Comparison of ENCODE assay signal across 1 cellular context in the genomic region with DNA sequence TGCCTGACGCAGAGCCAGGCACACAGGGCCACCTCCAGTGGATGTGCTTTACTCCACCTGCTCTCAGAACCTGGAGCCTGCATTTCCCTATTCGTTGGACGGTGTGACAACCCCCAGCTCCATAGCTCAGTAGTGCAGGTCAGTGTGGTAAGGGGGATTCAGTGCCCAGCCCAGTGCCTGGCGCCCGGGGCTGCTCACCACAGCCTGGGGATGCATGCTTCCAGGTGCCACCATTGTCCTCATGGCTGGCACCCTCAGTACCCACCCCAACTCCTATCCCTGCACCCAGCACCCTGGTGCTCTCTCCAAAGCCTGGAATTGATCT.
TF ChIP-seq lines count a peak whose summit lies in the region.

No MANE protein-coding gene starts in this region.

TF ChIP-seq in IMR-90, 13 proteins besides CTCF, POLR2A, EP300 and RAD21 (continued from another document):
- TF ChIP-seq, protein P1, sequence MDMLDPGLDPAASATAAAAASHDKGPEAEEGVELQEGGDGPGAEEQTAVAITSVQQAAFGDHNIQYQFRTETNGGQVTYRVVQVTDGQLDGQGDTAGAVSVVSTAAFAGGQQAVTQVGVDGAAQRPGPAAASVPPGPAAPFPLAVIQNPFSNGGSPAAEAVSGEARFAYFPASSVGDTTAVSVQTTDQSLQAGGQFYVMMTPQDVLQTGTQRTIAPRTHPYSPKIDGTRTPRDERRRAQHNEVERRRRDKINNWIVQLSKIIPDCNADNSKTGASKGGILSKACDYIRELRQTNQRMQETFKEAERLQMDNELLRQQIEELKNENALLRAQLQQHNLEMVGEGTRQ (IDR thresholded peaks at IDR 0.05; ENCODE audit: low read depth, low read length) = no peak
- TF ChIP-seq SMC3 (IDR thresholded peaks at IDR 0.05; ENCODE audit: low read depth, low read length) = no peak
- TF ChIP-seq, protein P2, sequence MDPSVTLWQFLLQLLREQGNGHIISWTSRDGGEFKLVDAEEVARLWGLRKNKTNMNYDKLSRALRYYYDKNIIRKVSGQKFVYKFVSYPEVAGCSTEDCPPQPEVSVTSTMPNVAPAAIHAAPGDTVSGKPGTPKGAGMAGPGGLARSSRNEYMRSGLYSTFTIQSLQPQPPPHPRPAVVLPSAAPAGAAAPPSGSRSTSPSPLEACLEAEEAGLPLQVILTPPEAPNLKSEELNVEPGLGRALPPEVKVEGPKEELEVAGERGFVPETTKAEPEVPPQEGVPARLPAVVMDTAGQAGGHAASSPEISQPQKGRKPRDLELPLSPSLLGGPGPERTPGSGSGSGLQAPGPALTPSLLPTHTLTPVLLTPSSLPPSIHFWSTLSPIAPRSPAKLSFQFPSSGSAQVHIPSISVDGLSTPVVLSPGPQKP (IDR thresholded peaks at IDR 0.05; ENCODE audit: borderline replicate concordance, low read depth, low read length) = no peak
- TF ChIP-seq RCOR1 (IDR thresholded peaks at IDR 0.05; ENCODE audit: insufficient replicate concordance, low read length) = no peak
- no peak for TF ChIP-seq NFE2L2 (IDR thresholded peaks at IDR 0.05; ENCODE audit: low read depth, low read length)
